In the genomic region with DNA sequence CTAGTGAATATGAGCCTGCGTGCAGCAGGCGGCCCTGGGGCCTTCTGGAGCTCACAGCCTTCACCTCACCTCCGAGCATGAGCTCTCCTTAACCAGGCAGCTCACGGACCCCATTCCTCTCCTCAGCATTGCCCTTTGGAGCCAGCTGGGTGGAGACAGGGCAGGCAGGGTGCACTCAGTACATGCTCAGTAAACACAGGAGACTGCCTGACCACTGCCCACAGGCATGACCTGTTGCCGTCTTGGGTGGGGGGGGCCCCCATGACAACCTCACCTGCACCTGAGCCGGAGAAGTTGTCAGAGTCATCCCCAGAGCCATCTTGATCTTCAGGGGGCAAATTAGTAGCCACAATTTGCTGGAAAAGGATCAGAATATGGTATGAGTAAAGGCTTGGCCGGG, we compare ENCODE assay signal across 20 cellular contexts. TPM values are rescaled to one million over a fixed set of nuclear protein-coding genes. Genes with fewer than 3 reads are reported as not detected.
A peak's percentile ranks its signal among the peaks of the same experiment; 100 is the strongest.
DNase-seq lines count a peak whose midpoint lies in the region; ATAC-seq and TF ChIP-seq lines count a peak whose summit lies in the region.
"Had no signal": no experiment of that assay in that cellular context is flagged by ENCODE, and none has a peak within 500 bp of the region (broad histone marks: within the 10 kb centered on the region; RNA-seq: fewer than 3 reads in every experiment).

No MANE protein-coding gene starts in this region.

- no peak overlapping the region for H3K4me3 Mint-ChIP-seq in naive thymus-derived CD8-positive, alpha-beta T cell
- no peak overlapping the region for H3K4me3 Mint-ChIP-seq in CD4-positive, alpha-beta memory T cell

- peaks cover 0 to 3% (median 0%) of the 10 kb centered on the region in 4 donors for H3K4me1 Mint-ChIP-seq in naive thymus-derived CD8-positive, alpha-beta T cell
- H3K4me1 Mint-ChIP-seq in CD4-positive, alpha-beta memory T cell, result peaks cover 0 to 1% (median 0%) of the 10 kb centered on the region in 4 donors

- H3K36me3 ChIP-seq in heart right ventricle, result no peaks in the 10 kb centered on the region
- H3K36me3 ChIP-seq in neuronal stem cell (replicated peaks in 1 of 2; ENCODE audit: control insufficient read depth in 2 of 2, insufficient read depth in 2 of 2, low read length in 2 of 2), result peaks cover 47 to 56% of the 10 kb centered on the region in 2 donors
- H3K36me3 ChIP-seq in vagina, result peaks cover 0 to 10% of the 10 kb centered on the region in 2 donors
- no peaks in the 10 kb centered on the region for H3K36me3 ChIP-seq in CD4-positive, alpha-beta memory T cell (ENCODE audit: insufficient read depth, low read length)

- H3K4me2 ChIP-seq in neuronal stem cell (ENCODE audit: insufficient read depth, low read length, poor library complexity, severe bottlenecking), result no peak overlapping the region

- H4K91ac ChIP-seq in neuronal stem cell (ENCODE audit: low read depth, low read length, poor library complexity), result no peak overlapping the region

- H3K23ac ChIP-seq in neuronal stem cell (ENCODE audit: low read depth, low read length, poor library complexity), result no peak overlapping the region

- ATAC-seq in Right ventricle myocardium inferior, result no peak
- ATAC-seq in heart right ventricle, result no peak
- ATAC-seq in naive thymus-derived CD8-positive, alpha-beta T cell, result no peak

- TF ChIP-seq CTCF in heart right ventricle (IDR thresholded peaks at IDR 0.05) (no peak), vagina (IDR thresholded peaks at IDR 0.05) (no peak)

- H3K9me3 Mint-ChIP-seq in naive thymus-derived CD8-positive, alpha-beta T cell, result no peaks in the 10 kb centered on the region
- no peaks in the 10 kb centered on the region for H3K9me3 Mint-ChIP-seq in CD4-positive, alpha-beta memory T cell

- no peak overlapping the region for H3K4me3 ChIP-seq in heart right ventricle
- no peak overlapping the region for H3K4me3 ChIP-seq in neuronal stem cell (ENCODE audit: low read length in 2 of 2)
- no peak overlapping the region for H3K4me3 ChIP-seq in vagina
- H3K4me3 ChIP-seq in CD4-positive, alpha-beta memory T cell (ENCODE audit: low read length in 2 of 2), result no peak overlapping the region
- H3K4me3 ChIP-seq: MG63, SJSA1 had no signal

- no peak overlapping the region for H2BK5ac ChIP-seq in neuronal stem cell (ENCODE audit: low read length)

- H2AK5ac ChIP-seq in neuronal stem cell (ENCODE audit: low read depth, low read length), result peak overlapping the region; percentile 72

- peak overlapping the region; percentile 51 for H3K9ac ChIP-seq in neuronal stem cell (ENCODE audit: low read depth, low read length, poor library complexity)

- H2BK15ac ChIP-seq in neuronal stem cell (ENCODE audit: low read length), result no peak overlapping the region

- no peak overlapping the region for H3K14ac ChIP-seq in neuronal stem cell (ENCODE audit: low read length)

- no peaks in the 10 kb centered on the region for H3K36me3 Mint-ChIP-seq in naive thymus-derived CD8-positive, alpha-beta T cell
- H3K36me3 Mint-ChIP-seq in CD4-positive, alpha-beta memory T cell, result no peaks in the 10 kb centered on the region

- DNase-seq in Right ventricle myocardium inferior (ENCODE audit: missing footprints), result peak; percentile 41
- no peak for DNase-seq in heart right ventricle
- DNase-seq in epithelial cell of prostate (ENCODE audit: low read depth, low spot score), result no peak
- no peak for DNase-seq in neuronal stem cell (ENCODE audit: low spot score)
- no peak for DNase-seq in vagina (ENCODE audit: extremely low spot score in 2 of 2)
- DNase-seq in naive thymus-derived CD8-positive, alpha-beta T cell, result no peak
- no peak for DNase-seq in NCI-H774 (lab: John Stamatoyannopoulos, UW)
- DNase-seq in CD4-positive, alpha-beta memory T cell, result no peak
- DNase-seq: 8988T; C1 segment of cervical spinal cord; DMS53; GDM1; Kasumi-1; MG63; NCI-H1092; NCI-H1436 treated with DMSO at 0.1 percent for 48 hours; NCI-H1930; NCI-H69; NK-92 treated with Interleukin-12 subunit alpha and Interleukin-12 subunit beta, amount 100 ng/mL, for 24 hours had no signal

- TF ChIP-seq POLR2A in vagina (IDR thresholded peaks at IDR 0.05), result no peak

- no peak overlapping the region for H3K27ac Mint-ChIP-seq in naive thymus-derived CD8-positive, alpha-beta T cell
- no peak overlapping the region for H3K27ac Mint-ChIP-seq in CD4-positive, alpha-beta memory T cell

- intact Hi-C loops in Right ventricle myocardium inferior (cut with DNase I) (no loop called here), heart right ventricle (cut with DNase I) (no loop called here), vagina (cut with DNase I) (no loop called here)
- intact Hi-C loops in CD4-positive, alpha-beta memory T cell (cut with micrococcal nuclease), result no loop called here

- H3K4ac ChIP-seq in neuronal stem cell (ENCODE audit: low read length), result no peak overlapping the region

- H2BK120ac ChIP-seq in neuronal stem cell (ENCODE audit: low read depth, low read length), result no peak overlapping the region

- no peak overlapping the region for H4K8ac ChIP-seq in neuronal stem cell (ENCODE audit: low read depth, low read length)

- H3K27me3 ChIP-seq in heart right ventricle, result no peaks in the 10 kb centered on the region
- H3K27me3 ChIP-seq in neuronal stem cell (ENCODE audit: control insufficient read depth in 3 of 3, insufficient read depth in 3 of 3, low read depth in 1 of 3, low read length in 3 of 3), result no peaks in the 10 kb centered on the region
- no peaks in the 10 kb centered on the region for H3K27me3 ChIP-seq in vagina
- H3K27me3 ChIP-seq in CD4-positive, alpha-beta memory T cell (ENCODE audit: insufficient read depth, low read length), result no peaks in the 10 kb centered on the region
- H3K27me3 ChIP-seq: MG63, SJSA1 had no signal

- no peak overlapping the region for H3K27ac ChIP-seq in heart right ventricle
- H3K27ac ChIP-seq in epithelial cell of prostate, result peak overlapping the region; percentile 99
- H3K27ac ChIP-seq in neuronal stem cell (replicated peaks; ENCODE audit: low read length), result no peak overlapping the region
- peak overlapping the region; percentile 86 for H3K27ac ChIP-seq in vagina
- H3K27ac ChIP-seq in CD4-positive, alpha-beta memory T cell (ENCODE audit: low read depth, low read length), result no peak overlapping the region
- H3K27ac ChIP-seq: SJSA1 had no signal

- WGBS in heart right ventricle, 2 donors, result 95 to 96% methylated on average over 7 of the region's 7 CpGs
- WGBS in neuronal stem cell (ENCODE audit: extremely low coverage in 2 of 2, insufficient read length in 2 of 2, insufficient replicate concordance in 1 of 2), 2 donors, result no CpG with 5 or more reads among the region's 7 CpGs

- peaks cover 7% of the 10 kb centered on the region for H3K79me1 ChIP-seq in neuronal stem cell (ENCODE audit: low read depth, low read length)

- H2AFZ ChIP-seq in neuronal stem cell (ENCODE audit: low read length), result no peak overlapping the region

- no peak overlapping the region for H2BK12ac ChIP-seq in neuronal stem cell (ENCODE audit: low read length)

- CTCF ChIA-PET in CD4-positive, alpha-beta memory T cell (lab: Charles Lee; ENCODE audit: partially characterized antibody), result interaction anchor here (0.5 kb wide), 1 partner anchor 1830 kb away, joined by 3 read pairs; no protein-coding TSS in a partner anchor

- H3K4me1 ChIP-seq in heart right ventricle, result no peaks in the 10 kb centered on the region
- H3K4me1 ChIP-seq in neuronal stem cell (ENCODE audit: control insufficient read depth in 2 of 2, insufficient read depth in 1 of 2, low read depth in 1 of 2, low read length in 2 of 2), result peaks cover 0 to 3% of the 10 kb centered on the region in 2 donors
- H3K4me1 ChIP-seq in vagina, result peaks cover 47% of the 10 kb centered on the region
- H3K4me1 ChIP-seq in CD4-positive, alpha-beta memory T cell (ENCODE audit: insufficient read depth, low read length), result no peaks in the 10 kb centered on the region

- POLR2A ChIA-PET in naive thymus-derived CD8-positive, alpha-beta T cell (lab: Charles Lee), result no interaction called here
- POLR2A ChIA-PET in CD4-positive, alpha-beta memory T cell (lab: Charles Lee; ENCODE audit: partially characterized antibody), result no interaction called here

- H3K27me3 Mint-ChIP-seq in naive thymus-derived CD8-positive, alpha-beta T cell, result no peaks in the 10 kb centered on the region
- H3K27me3 Mint-ChIP-seq in CD4-positive, alpha-beta memory T cell, result no peaks in the 10 kb centered on the region

- no peak overlapping the region for H3K18ac ChIP-seq in neuronal stem cell (ENCODE audit: low read length)

- H3K9me3 ChIP-seq in heart right ventricle (no peaks in the 10 kb centered on the region), neuronal stem cell (replicated peaks in 1 of 2; ENCODE audit: control insufficient read depth in 2 of 2, insufficient read depth in 1 of 2, low read depth in 1 of 2, low read length in 2 of 2) (peaks cover 0 to 9% of the 10 kb centered on the region in 2 donors), vagina (no peaks in the 10 kb centered on the region)
- H3K9me3 ChIP-seq in CD4-positive, alpha-beta memory T cell (ENCODE audit: control insufficient read depth in 1 of 2, low read length in 2 of 2), result no peaks in the 10 kb centered on the region
- H3K9me3 ChIP-seq: MG63, SJSA1 had no signal

RNA-seq across cellular contexts. Expression of gene SDC1, which starts 19.9 kb away (rescaled TPM):
- total RNA-seq in Right ventricle myocardium inferior (0.68 TPM), heart right ventricle (1 to 10 TPM in 2 of 10 donors, under 1 TPM in 6, not detected in 2; 0.27 to 2.1 (median 0.33) TPM), vagina (184 TPM)
- under 1 TPM; 0.30 to 0.44 TPM for polyA plus RNA-seq in heart right ventricle
- 45.3 TPM for polyA plus RNA-seq in neuronal stem cell (2013, experiment 1 of 2)
- polyA plus RNA-seq in neuronal stem cell (2013, experiment 2 of 2), result 48.1 TPM
- not detected for total RNA-seq in naive thymus-derived CD8-positive, alpha-beta T cell
- not detected for polyA plus RNA-seq in naive thymus-derived CD8-positive, alpha-beta T cell
- total RNA-seq in CD4-positive, alpha-beta memory T cell, result under 1 TPM in 1 of 2 experiments, not detected in 1; 0.09 TPM
- not detected for polyA plus RNA-seq in CD4-positive, alpha-beta memory T cell

Comparison
In these comparisons a context has a peak if more than half of its experiments do, and no peak if none do; other contexts are left out.
1. H3K27ac ChIP-seq: peak in epithelial cell of prostate (single experiment) and vagina (single experiment); none in heart right ventricle (0 of 10), neuronal stem cell (single experiment) and CD4-positive, alpha-beta memory T cell (single experiment).
2. RNA of gene SDC1, which starts 19.9 kb away (total RNA-seq): 184 TPM in vagina (single experiment); 0.68 TPM in Right ventricle myocardium inferior (single experiment), 0.27 to 2.1 TPM in heart right ventricle, 0.09 TPM in CD4-positive, alpha-beta memory T cell and not detected in naive thymus-derived CD8-positive, alpha-beta T cell; every median in the first group is over 10 times any median in the second.